Comparison of ENCODE assay signal across 8 cellular contexts in the genomic region with DNA sequence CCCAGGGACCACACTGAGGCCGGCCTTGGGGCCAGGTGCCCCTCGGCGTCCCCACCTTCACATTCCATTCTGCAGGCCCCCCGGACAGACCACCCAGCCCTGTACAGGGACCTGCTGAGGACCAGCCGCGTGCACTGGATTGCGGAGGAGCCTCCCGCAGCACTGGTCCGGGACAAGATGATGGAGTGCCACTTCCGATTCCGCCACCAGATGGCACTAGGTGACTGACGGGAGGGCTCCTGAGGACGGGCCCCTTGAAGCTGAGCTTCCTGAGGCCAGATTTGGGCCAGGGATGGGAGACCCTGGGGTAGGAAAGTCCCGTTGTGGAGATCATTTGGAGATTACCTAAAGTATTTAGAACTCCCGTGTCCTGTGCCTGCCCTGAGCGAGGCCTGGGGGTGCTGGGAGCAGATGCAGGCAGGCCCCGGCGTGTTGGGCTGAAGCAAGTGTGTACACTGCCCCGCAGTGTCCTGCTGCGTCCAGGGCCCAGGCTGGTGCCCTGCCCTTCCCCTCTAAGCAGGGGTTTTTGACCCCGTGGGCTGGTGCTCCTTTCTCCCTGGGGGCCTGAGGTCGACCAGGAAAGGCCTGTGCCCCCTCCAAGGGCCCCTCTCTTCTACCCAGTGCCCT.
DNase-seq lines count a peak whose midpoint lies in the region; ATAC-seq and TF ChIP-seq lines count a peak whose summit lies in the region.

No MANE protein-coding gene starts in this region.

- ATAC-seq in GM19023 (IDR thresholded peaks at IDR 0.05; ENCODE audit: unreplicated experiment): no peak
- no peak for ATAC-seq in GM18868 (IDR thresholded peaks at IDR 0.05; ENCODE audit: unreplicated experiment)

- peak; percentile 63 for DNase-seq in EH (ENCODE audit: low read depth)
- DNase-seq in LNCaP clone FGC (ENCODE audit: low read depth): no peak
- DNase-seq in cardiac fibroblast (ENCODE audit: low read depth in 2 of 2): peak; percentile 61 to 67
- peak; percentile 69 for DNase-seq in kidney tubule cell (ENCODE audit: low spot score)
- peak; percentile 58 to 60 for DNase-seq in stimulated activated CD4-positive, alpha-beta T cell treated with anti-CD3 and anti-CD28 coated beads, Interleukin-2, amount 100 ng/mL, for 48 hours

- peak; percentile 81 for TF ChIP-seq CTCF in LNCaP clone FGC (IDR thresholded peaks at IDR 0.05; ENCODE audit: control insufficient read depth, extremely low read depth, insufficient read depth)
- TF ChIP-seq CTCF in WI38 (IDR thresholded peaks at IDR 0.05; ENCODE audit: low read depth, low read length): peak; percentile 74
- TF ChIP-seq CTCF in cardiac fibroblast (IDR thresholded peaks at IDR 0.05; ENCODE audit: low read depth, low read length): peak; percentile 75

- H3K4me3 ChIP-seq in LNCaP clone FGC (ENCODE audit: low read depth, low read length) (no peak overlapping the region), WI38 (ENCODE audit: low read depth, low read length) (no peak overlapping the region), cardiac fibroblast (replicated peaks in 1 of 2; ENCODE audit: low read depth in 2 of 2, low read length in 2 of 2) (no peak overlapping the region)
